8 cellular contexts compared by ENCODE assay signal in the genomic region with DNA sequence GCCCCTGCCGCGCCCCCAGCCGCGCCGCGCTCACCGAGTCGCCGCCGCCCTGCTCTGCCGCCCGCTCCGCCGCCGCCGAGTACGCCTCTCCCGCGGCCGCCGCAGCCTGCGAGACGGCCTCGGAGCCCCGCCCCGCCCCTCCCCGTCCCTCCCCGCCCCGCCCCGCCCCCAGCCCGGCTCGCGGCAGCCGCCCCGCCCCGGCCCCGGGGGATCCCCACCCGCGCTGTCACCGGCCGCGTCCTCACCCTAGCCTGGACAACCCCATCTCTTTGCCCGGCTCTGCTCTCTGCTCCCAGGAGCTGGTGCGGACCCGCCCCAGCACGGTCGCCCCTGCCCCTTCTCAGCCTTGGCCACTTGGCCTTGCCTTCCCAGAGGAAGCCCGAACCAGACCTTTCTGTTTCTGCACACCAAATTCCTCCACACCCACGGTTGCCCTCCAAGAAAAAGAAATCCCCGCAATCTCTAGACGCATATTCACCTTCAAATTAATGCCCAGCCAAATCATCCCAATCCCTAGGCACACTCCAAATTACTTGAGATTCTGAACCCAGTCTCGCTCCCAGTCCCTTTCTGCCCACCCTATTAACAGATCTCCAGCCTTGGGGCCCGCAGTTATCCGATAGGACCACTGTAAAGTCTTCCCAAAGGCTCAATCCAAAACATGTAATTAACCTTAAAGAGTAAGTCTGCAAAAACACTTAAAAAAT. TPM values are rescaled to one million over a fixed set of nuclear protein-coding genes. Genes with fewer than 3 reads are reported as not detected.
DNase-seq lines count a peak whose midpoint lies in the region; ATAC-seq lines count a peak whose summit lies in the region.

A gene (minus strand): TSS at position 89 of the 707 bp plus-strand sequence. CDS start 77,715 bp downstream, outside the sequence.

- intact Hi-C loops in left cardiac atrium (cut with DNase I): no loop called here
- intact Hi-C loops in posterior vena cava (cut with DNase I): no loop called here

- H3K9ac ChIP-seq in adipocyte (ENCODE audit: low read length): peak within 1 kb of the TSS; percentile 71

- peaks cover 31% of the 10 kb centered on the region for H3K4me1 ChIP-seq in adipocyte (ENCODE audit: control insufficient read depth, insufficient read depth, low read length)

- H3K9me3 ChIP-seq in adipocyte (ENCODE audit: control insufficient read depth, low read length): no peaks in the 10 kb centered on the region

- no peaks in the 10 kb centered on the region for H3K27me3 ChIP-seq in adipocyte (replicated peaks; ENCODE audit: control insufficient read depth, insufficient read depth, low read length)

- DNase-seq in DMS53 (lab: John Stamatoyannopoulos, UW) (peak; percentile 69), DMS53 treated with DMSO at 0.1 percent for 48 hours (lab: John Stamatoyannopoulos, UW; ENCODE audit: unreplicated experiment) (no peak), RPMI7951 (ENCODE audit: low read depth) (peak; percentile 30), adipocyte (ENCODE audit: low read depth) (peak; percentile 76), left cardiac atrium (peak; percentile 65), posterior vena cava (ENCODE audit: low spot score) (peak; percentile 89), KG1 (lab: John Stamatoyannopoulos, UW) (no peak)

- H3K36me3 ChIP-seq in adipocyte (ENCODE audit: control insufficient read depth, insufficient read depth, low read length, severe bottlenecking): no peaks in the 10 kb centered on the region

- ATAC-seq in HG02981 (IDR thresholded peaks at IDR 0.05; ENCODE audit: unreplicated experiment) (peak; percentile 56), left cardiac atrium (peak; percentile 73 to 80)

- H3K4me3 ChIP-seq in adipocyte (ENCODE audit: low read length): peak within 1 kb of the TSS; percentile 80

RNA-seq across cellular contexts. Expression of the gene that starts here (rescaled TPM):
- total RNA-seq in RPMI7951 (2014; rRNA removed; shearing (Covaris generic)): 0.12 and 0.20 TPM in 2 replicates
- total RNA-seq in left cardiac atrium (1 to 10 TPM; 4.9 to 7.2 TPM), posterior vena cava (10 to 100 TPM; 22.3 to 23.5 TPM)

Comparison
In these comparisons a context has a peak if more than half of its experiments do, and no peak if none do; other contexts are left out.
1. DNase-seq: peak in DMS53 (single experiment), adipocyte (single experiment), left cardiac atrium (single experiment) and posterior vena cava (single experiment); none in DMS53 treated with DMSO at 0.1 percent for 48 hours (single experiment) and KG1 (single experiment).
2. Peak in DNase-seq in RPMI7951; RNA of the gene not detected or under 1 TPM.